In the genomic region with DNA sequence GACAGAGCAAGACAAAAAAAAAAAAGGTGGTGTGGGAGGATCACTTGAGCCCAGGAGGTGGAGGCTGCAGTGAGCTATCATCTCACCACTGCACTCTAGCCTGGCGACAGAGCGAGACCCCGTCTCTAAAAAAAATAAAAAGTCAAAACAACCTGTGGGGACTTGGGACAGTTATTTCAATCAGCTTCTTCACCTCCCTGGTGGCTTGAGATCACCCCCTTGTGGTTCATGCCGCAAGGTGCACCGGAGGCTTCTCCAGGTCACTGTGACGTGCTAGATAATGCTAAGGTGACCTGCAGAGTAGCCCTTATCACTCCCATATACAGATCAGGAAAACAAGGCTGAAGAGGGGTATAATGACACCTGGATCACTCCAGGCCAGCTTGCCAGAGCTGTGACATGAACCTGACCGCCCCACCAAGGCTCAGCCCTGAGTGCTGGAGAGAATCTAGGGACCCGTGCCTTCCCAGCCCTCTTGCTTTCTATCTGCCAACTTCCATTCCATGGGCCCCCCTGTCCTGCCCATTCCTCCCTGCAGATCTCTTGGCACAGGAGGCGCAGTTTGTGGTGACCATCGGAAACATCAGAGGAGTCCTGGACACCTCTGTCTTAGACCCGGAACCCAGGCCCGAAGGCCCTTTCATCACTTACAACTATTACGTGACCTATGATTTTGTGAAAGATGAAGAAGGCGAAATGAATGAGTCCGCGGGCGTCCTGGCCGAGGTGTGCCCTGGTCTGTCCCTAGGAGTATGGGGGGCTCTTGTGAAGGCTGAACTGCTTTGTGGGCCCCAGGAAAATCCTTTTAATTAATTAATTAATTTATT, we compare ENCODE assay signal across 8 cellular contexts. TPM values are rescaled to one million over a fixed set of nuclear protein-coding genes. Genes with fewer than 3 reads are reported as not detected.
DNase-seq lines count a peak whose midpoint lies in the region; ATAC-seq and TF ChIP-seq lines count a peak whose summit lies in the region.

No MANE protein-coding gene starts in this region.

- intact Hi-C loops in ascending aorta (cut with DNase I), result no loop called here

- no peaks in the 10 kb centered on the region for H3K9me3 ChIP-seq in ascending aorta

- peak; percentile 35 for DNase-seq in LNCaP clone FGC (ENCODE audit: low read depth)
- DNase-seq in T follicular helper cell (ENCODE audit: low read depth), result peak; percentile 40
- DNase-seq in ascending aorta (ENCODE audit: low spot score in 2 of 2), result no peak
- DNase-seq in iPS-NIHi11 (ENCODE audit: low spot score), result peak; percentile 84
- peak; percentile 38 for DNase-seq in stimulated activated CD4-positive, alpha-beta T cell treated with anti-CD3 and anti-CD28 coated beads, Interleukin-2, amount 100 ng/mL, for 4 hours (ENCODE audit: low read depth)

- H3K4me3 ChIP-seq in LNCaP clone FGC (ENCODE audit: low read depth, low read length) (no peak overlapping the region), ascending aorta (no peak overlapping the region)

- peak; percentile 75 for TF ChIP-seq CTCF in GM12801 (IDR thresholded peaks at IDR 0.05; ENCODE audit: extremely low read depth, insufficient read length)
- peak; percentile 96 for TF ChIP-seq CTCF in LNCaP clone FGC (IDR thresholded peaks at IDR 0.05; ENCODE audit: control insufficient read depth, extremely low read depth, insufficient read depth)
- TF ChIP-seq CTCF in ascending aorta (IDR thresholded peaks at IDR 0.05), result peak; percentile 18 to 40 (median 31)

- no peaks in the 10 kb centered on the region for H3K27me3 ChIP-seq in ascending aorta

- no peaks in the 10 kb centered on the region for H3K4me1 ChIP-seq in ascending aorta

- H3K36me3 ChIP-seq in ascending aorta, result no peaks in the 10 kb centered on the region

- no peak overlapping the region for H3K27ac ChIP-seq in ascending aorta

- ATAC-seq in HG03565 (IDR thresholded peaks at IDR 0.05; ENCODE audit: unreplicated experiment), result no peak
- ATAC-seq in HG03342 (IDR thresholded peaks at IDR 0.05; ENCODE audit: unreplicated experiment), result no peak

RNA-seq across cellular contexts. Expression of a gene that starts 8.1 kb away (rescaled TPM):
- total RNA-seq in ascending aorta, result not detected

RNA-seq across cellular contexts. Expression of a gene that starts 12.5 kb away (rescaled TPM):
- total RNA-seq in ascending aorta, result not detected

RNA-seq across cellular contexts. Expression of a gene that starts 17.0 kb away (rescaled TPM):
- not detected for total RNA-seq in ascending aorta

RNA-seq across cellular contexts. Expression of a gene that starts 34.8 kb away (rescaled TPM):
- total RNA-seq in ascending aorta, result 54.8 TPM

Comparison
In these comparisons a context has a peak if more than half of its experiments do, and no peak if none do; other contexts are left out.
1. CTCF ChIP-seq: peak in every context shown above with its lines; median percentile 96 in LNCaP clone FGC; 75 in GM12801; 31 in ascending aorta.
2. DNase-seq: peak in LNCaP clone FGC (single experiment), T follicular helper cell (single experiment), iPS-NIHi11 (single experiment) and stimulated activated CD4-positive, alpha-beta T cell treated with anti-CD3 and anti-CD28 coated beads, Interleukin-2, amount 100 ng/mL, for 4 hours (single experiment); none in ascending aorta (0 of 2).